ENCODE assay signal across 8 cellular contexts in the genomic region with DNA sequence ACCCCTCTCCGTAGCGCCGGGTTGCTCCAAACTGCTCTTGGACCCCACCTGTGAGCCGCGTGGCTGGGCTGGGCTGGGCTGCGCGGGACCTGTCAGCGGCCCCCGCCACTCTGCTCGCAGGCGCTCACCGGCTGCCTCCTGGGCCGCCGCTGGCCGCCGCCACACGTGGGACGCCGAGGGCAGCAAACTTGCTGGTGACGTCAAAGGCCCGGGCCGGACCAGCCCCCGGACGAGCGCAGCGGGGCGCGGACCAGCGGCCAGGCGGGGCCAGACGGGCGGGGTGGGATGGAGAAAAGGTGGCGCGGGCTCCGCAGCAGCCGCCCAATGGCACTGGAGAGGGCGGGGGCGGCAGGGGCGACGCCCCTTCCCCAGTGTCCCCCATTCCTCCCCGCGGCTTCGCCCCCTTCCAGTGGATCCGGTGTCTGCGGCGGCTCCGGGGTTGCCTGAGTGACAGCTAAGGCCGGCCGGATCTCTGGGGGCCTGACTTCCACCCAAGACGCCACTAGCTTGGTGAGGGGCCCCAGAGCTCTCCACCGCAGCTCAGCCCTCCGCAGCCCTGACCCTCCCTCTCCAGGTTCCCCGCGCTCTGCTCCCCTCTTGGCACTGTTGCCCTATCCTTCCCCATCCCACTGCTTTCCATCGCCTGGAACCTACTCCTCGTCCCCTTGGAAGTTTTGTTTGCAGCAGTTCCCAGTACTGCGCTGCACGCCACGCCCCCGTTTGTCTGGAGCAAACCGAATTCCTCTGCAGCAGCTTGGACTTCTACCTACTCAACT. TPM values are rescaled to one million over a fixed set of nuclear protein-coding genes. Genes with fewer than 3 reads are reported as not detected.
DNase-seq lines count a peak whose midpoint lies in the region; ATAC-seq and TF ChIP-seq lines count a peak whose summit lies in the region.

A gene (minus strand): TSS at position 154 of the 776 bp plus-strand sequence. CDS start 800 bp downstream, outside the sequence.

- peak within 1 kb of the TSS; percentile 29 to 52 (median 43) for H3K4me3 ChIP-seq in sigmoid colon

- peaks cover 8% of the 10 kb centered on the region for H3K4me1 Mint-ChIP-seq in activated CD8-positive, alpha-beta memory T cell treated with anti-CD3 and anti-CD28 coated beads, Interleukin-2, amount 10 ng/mL, durations not matched to agents 7 days and 5 days
- H3K4me1 Mint-ChIP-seq in activated naive CD8-positive, alpha-beta T cell (ENCODE audit: low read depth) = peaks cover 13% of the 10 kb centered on the region

- peaks cover 0 to 23% (median 20%) of the 10 kb centered on the region in 4 donors for H3K4me1 ChIP-seq in sigmoid colon

- H3K36me3 ChIP-seq in sigmoid colon = no peaks in the 10 kb centered on the region

- TF ChIP-seq CTCF in sigmoid colon (IDR thresholded peaks at IDR 0.05) = no peak

- no peak for TF ChIP-seq EP300 in sigmoid colon (IDR thresholded peaks at IDR 0.05)

- intact Hi-C loops in sigmoid colon (cut with DNase I) = no loop called here

- peak within 1 kb of the TSS; percentile 51 to 71 (median 63) for H3K27ac ChIP-seq in sigmoid colon

- H3K27me3 Mint-ChIP-seq in activated CD8-positive, alpha-beta memory T cell treated with anti-CD3 and anti-CD28 coated beads, Interleukin-2, amount 10 ng/mL, durations not matched to agents 7 days and 5 days = peaks cover 57% of the 10 kb centered on the region
- H3K27me3 Mint-ChIP-seq in activated naive CD8-positive, alpha-beta T cell = peaks cover 40% of the 10 kb centered on the region

- DNase-seq in activated CD8-positive, alpha-beta memory T cell treated with anti-CD3 and anti-CD28 coated beads, Interleukin-2, amount 10 ng/mL, durations not matched to agents 7 days and 5 days = no peak
- DNase-seq in activated CD8-positive, alpha-beta memory T cell treated with anti-CD3 and anti-CD28 coated beads for 24 hours = no peak
- peak; percentile 79 for DNase-seq in hepatic stellate cell (ENCODE audit: low spot score)
- DNase-seq in sigmoid colon = peak; percentile 78
- no peak for DNase-seq in HT-29 (ENCODE audit: low spot score)

- H3K36me3 Mint-ChIP-seq in activated CD8-positive, alpha-beta memory T cell treated with anti-CD3 and anti-CD28 coated beads, Interleukin-2, amount 10 ng/mL, durations not matched to agents 7 days and 5 days = peaks cover 1% of the 10 kb centered on the region
- no peaks in the 10 kb centered on the region for H3K36me3 Mint-ChIP-seq in activated naive CD8-positive, alpha-beta T cell

- H3K4me3 Mint-ChIP-seq in activated CD8-positive, alpha-beta memory T cell treated with anti-CD3 and anti-CD28 coated beads, Interleukin-2, amount 10 ng/mL, durations not matched to agents 7 days and 5 days = peak within 1 kb of the TSS; percentile 22
- H3K4me3 Mint-ChIP-seq in activated naive CD8-positive, alpha-beta T cell = peak within 1 kb of the TSS; percentile 81

- peak; percentile 42 for ATAC-seq in activated CD8-positive, alpha-beta memory T cell treated with anti-CD3 and anti-CD28 coated beads, Interleukin-2, amount 10 ng/mL, durations not matched to agents 7 days and 5 days
- ATAC-seq in GM18861 (IDR thresholded peaks at IDR 0.05; ENCODE audit: unreplicated experiment) (no peak), HG03108 (IDR thresholded peaks at IDR 0.05; ENCODE audit: unreplicated experiment) (no peak)

- no peak for TF ChIP-seq POLR2A in sigmoid colon (IDR thresholded peaks at IDR 0.05)

- no peaks in the 10 kb centered on the region for H3K9me3 ChIP-seq in sigmoid colon

- H3K27ac Mint-ChIP-seq in activated CD8-positive, alpha-beta memory T cell treated with anti-CD3 and anti-CD28 coated beads, Interleukin-2, amount 10 ng/mL, durations not matched to agents 7 days and 5 days = no peak within 1 kb of the TSS
- peak within 1 kb of the TSS; percentile 10 for H3K27ac Mint-ChIP-seq in activated naive CD8-positive, alpha-beta T cell

- peaks cover 19 to 70% (median 35%) of the 10 kb centered on the region in 3 donors for H3K27me3 ChIP-seq in sigmoid colon

- WGBS in sigmoid colon, 2 donors = 2 to 5% methylated on average over 61 of the region's 61 CpGs

- H3K9me3 Mint-ChIP-seq in activated CD8-positive, alpha-beta memory T cell treated with anti-CD3 and anti-CD28 coated beads, Interleukin-2, amount 10 ng/mL, durations not matched to agents 7 days and 5 days (ENCODE audit: low read depth) = no peaks in the 10 kb centered on the region
- H3K9me3 Mint-ChIP-seq in activated naive CD8-positive, alpha-beta T cell (ENCODE audit: low read depth) = no peaks in the 10 kb centered on the region

- CTCF ChIA-PET in activated CD8-positive, alpha-beta memory T cell treated with anti-CD3 and anti-CD28 coated beads, Interleukin-2, amount 10 ng/mL, durations not matched to agents 7 days and 5 days (lab: Charles Lee) = interaction anchor here (1.7 kb wide), 1 partner anchor 700 kb away, joined by 4 read pairs; no protein-coding TSS in a partner anchor

RNA-seq across cellular contexts. Expression of the gene that starts here (rescaled TPM):
- under 1 TPM in 1 of 2 experiments, not detected in 1; 0.21 TPM for total RNA-seq in activated CD8-positive, alpha-beta memory T cell treated with anti-CD3 and anti-CD28 coated beads, Interleukin-2, amount 10 ng/mL, durations not matched to agents 7 days and 5 days
- 1 to 10 TPM; 1.8 to 3.7 (median 3.0) TPM for total RNA-seq in sigmoid colon
- 1 to 10 TPM in 1 of 3 donors, not detected in 2; 1.5 TPM for polyA plus RNA-seq in sigmoid colon
- not detected in 2 replicates for total RNA-seq in HT-29 (2014; rRNA removed; shearing (Covaris generic))

Comparison
In these comparisons a context has a peak if more than half of its experiments do, and no peak if none do; other contexts are left out.
1. Peak in ATAC-seq in activated CD8-positive, alpha-beta memory T cell treated with anti-CD3 and anti-CD28 coated beads, Interleukin-2, amount 10 ng/mL, durations not matched to agents 7 days and 5 days; RNA of the gene not detected or under 1 TPM.
2. DNase-seq: peak in hepatic stellate cell (single experiment) and sigmoid colon (single experiment); none in activated CD8-positive, alpha-beta memory T cell treated with anti-CD3 and anti-CD28 coated beads, Interleukin-2, amount 10 ng/mL, durations not matched to agents 7 days and 5 days (single experiment), activated CD8-positive, alpha-beta memory T cell treated with anti-CD3 and anti-CD28 coated beads for 24 hours (single experiment) and HT-29 (single experiment).